Comparison of ENCODE assay signal across 9 cellular contexts in the genomic region with DNA sequence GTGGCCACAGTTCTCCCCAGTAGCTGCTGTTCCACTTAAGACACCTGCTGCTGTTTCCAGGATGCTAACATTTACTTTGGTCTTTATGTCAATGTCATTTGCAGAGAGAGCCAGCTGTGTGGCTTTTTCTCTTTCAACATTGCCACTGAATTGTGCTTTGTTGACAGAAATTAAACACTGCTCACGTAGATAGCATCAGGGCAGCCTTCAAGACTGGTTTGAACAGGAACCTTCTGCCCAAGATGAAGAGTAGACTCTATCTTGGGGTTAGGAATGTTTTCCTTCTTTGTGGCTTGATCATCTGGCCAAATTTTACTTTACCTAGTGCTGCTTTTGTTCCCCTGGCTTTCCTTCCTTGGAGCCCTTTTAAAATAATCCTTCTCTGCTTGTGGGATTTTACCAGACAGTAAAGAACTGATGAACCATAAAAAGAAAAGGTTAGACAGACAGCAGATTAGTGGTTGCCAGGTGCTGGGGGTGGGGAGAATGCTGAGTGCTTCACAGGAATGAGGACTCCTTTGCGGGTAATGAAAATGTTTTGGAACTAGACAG. TPM values are rescaled to one million over a fixed set of nuclear protein-coding genes. Genes with fewer than 3 reads are reported as not detected.
DNase-seq lines count a peak whose midpoint lies in the region; ATAC-seq and TF ChIP-seq lines count a peak whose summit lies in the region.
"Had no signal": no experiment of that assay in that cellular context is flagged by ENCODE, and none has a peak within 500 bp of the region (broad histone marks: within the 10 kb centered on the region; RNA-seq: fewer than 3 reads in every experiment).

No MANE protein-coding gene starts in this region.

- no peak for ATAC-seq in HG03025 (IDR thresholded peaks at IDR 0.05; ENCODE audit: low FRiP score, unreplicated experiment)

- no peaks in the 10 kb centered on the region for H3K9me3 ChIP-seq in mucosa of rectum (ENCODE audit: control insufficient read depth in 2 of 2, low read length in 2 of 2)
- no peaks in the 10 kb centered on the region for H3K9me3 ChIP-seq in adrenal gland (replicated peaks in 1 of 3)

- H3K4me3 Mint-ChIP-seq in T-helper 2 cell treated with Interferon-gamma antibody and Interleukin-4, amounts not matched to agents 5 μg/mL and 100 μg/mL, for 36 hours, result peak overlapping the region; percentile 71
- H3K4me3 Mint-ChIP-seq: dendritic cell treated with granulocyte-macrophage colony-stimulating factor and Interleukin-4, amounts not matched to agents 40 ng/mL and 50 ng/mL, for 4 days had no signal

- no peak for TF ChIP-seq POLR2A in adrenal gland (IDR thresholded peaks at IDR 0.05)

- H3K4me3 ChIP-seq in mucosa of rectum (ENCODE audit: low read length in 2 of 2) (no peak overlapping the region), adrenal gland (no peak overlapping the region), dorsolateral prefrontal cortex (no peak overlapping the region)

- H3K27me3 ChIP-seq in mucosa of rectum (ENCODE audit: control insufficient read depth in 2 of 2, insufficient read depth in 2 of 2, low read length in 2 of 2), result no peaks in the 10 kb centered on the region
- H3K27me3 ChIP-seq in adrenal gland, result no peaks in the 10 kb centered on the region
- H3K27me3 ChIP-seq in dorsolateral prefrontal cortex, result no peaks in the 10 kb centered on the region

- H3K9me3 Mint-ChIP-seq in T-helper 2 cell treated with Interferon-gamma antibody and Interleukin-4, amounts not matched to agents 5 μg/mL and 100 μg/mL, for 36 hours, result no peaks in the 10 kb centered on the region
- H3K9me3 Mint-ChIP-seq: dendritic cell treated with granulocyte-macrophage colony-stimulating factor and Interleukin-4, amounts not matched to agents 40 ng/mL and 50 ng/mL, for 4 days had no signal

- peaks cover 48% of the 10 kb centered on the region for H3K36me3 Mint-ChIP-seq in T-helper 2 cell treated with Interferon-gamma antibody and Interleukin-4, amounts not matched to agents 5 μg/mL and 100 μg/mL, for 36 hours (ENCODE audit: low read depth)

- intact Hi-C loops in adrenal gland (cut with DNase I), result no loop called here
- intact Hi-C loops in dorsolateral prefrontal cortex (cut with DNase I), result no loop called here

- H3K27ac ChIP-seq in mucosa of rectum (ENCODE audit: low read depth in 2 of 2, low read length in 2 of 2) (peak overlapping the region; percentile 60 to 80), adrenal gland (no peak overlapping the region), dorsolateral prefrontal cortex (no peak overlapping the region)

- H3K27me3 Mint-ChIP-seq in T-helper 2 cell treated with Interferon-gamma antibody and Interleukin-4, amounts not matched to agents 5 μg/mL and 100 μg/mL, for 36 hours (ENCODE audit: low read depth), result no peaks in the 10 kb centered on the region
- H3K27me3 Mint-ChIP-seq: dendritic cell treated with granulocyte-macrophage colony-stimulating factor and Interleukin-4, amounts not matched to agents 40 ng/mL and 50 ng/mL, for 4 days had no signal

- peak overlapping the region in 1 of 2 donors; percentile 33 for H3K9ac ChIP-seq in mucosa of rectum (ENCODE audit: low read depth in 1 of 2, low read length in 2 of 2)

- H3K4me1 ChIP-seq in mucosa of rectum (ENCODE audit: control insufficient read depth in 2 of 2, insufficient read depth in 2 of 2, low read length in 2 of 2), result peaks cover 29 to 49% of the 10 kb centered on the region in 2 donors
- peaks cover 16 to 20% of the 10 kb centered on the region in 2 donors for H3K4me1 ChIP-seq in adrenal gland (replicated peaks in 1 of 2)

- TF ChIP-seq CTCF in adrenal gland (IDR thresholded peaks at IDR 0.05) (no peak), dorsolateral prefrontal cortex (IDR thresholded peaks at IDR 0.05 in 54 of 56, conservative IDR thresholded peaks at IDR 0.05 in 2 of 56; ENCODE audit: low read depth in 1 of 56, partially characterized antibody in 56 of 56) (no peak)

- peak overlapping the region; percentile 93 for H3K27ac Mint-ChIP-seq in T-helper 2 cell treated with Interferon-gamma antibody and Interleukin-4, amounts not matched to agents 5 μg/mL and 100 μg/mL, for 36 hours
- H3K27ac Mint-ChIP-seq: dendritic cell treated with granulocyte-macrophage colony-stimulating factor and Interleukin-4, amounts not matched to agents 40 ng/mL and 50 ng/mL, for 4 days had no signal

- WGBS in adrenal gland, 4 donors, result 72 to 89% (median 80%) methylated on average over 2 of the region's 2 CpGs

- no peaks in the 10 kb centered on the region for H3K36me3 ChIP-seq in mucosa of rectum (ENCODE audit: control insufficient read depth in 2 of 2, insufficient read depth in 2 of 2, low read length in 2 of 2)
- no peaks in the 10 kb centered on the region for H3K36me3 ChIP-seq in adrenal gland (replicated peaks in 1 of 2)

- H3K4me1 Mint-ChIP-seq in T-helper 2 cell treated with Interferon-gamma antibody and Interleukin-4, amounts not matched to agents 5 μg/mL and 100 μg/mL, for 36 hours (ENCODE audit: low read depth), result peaks cover 58% of the 10 kb centered on the region

- peak; percentile 91 for DNase-seq in DMS53 (lab: John Stamatoyannopoulos, UW)
- DNase-seq in NCI-H1092 treated with DMSO at 0.1 percent for 48 hours (lab: John Stamatoyannopoulos, UW), result peak; percentile 93
- DNase-seq in T-helper 2 cell treated with Interferon-gamma antibody and Interleukin-4, amounts not matched to agents 5 μg/mL and 100 μg/mL, for 36 hours (ENCODE audit: low spot score), result peak; percentile 27
- DNase-seq in adrenal gland, result no peak
- DNase-seq in dorsolateral prefrontal cortex, result no peak
- no peak for DNase-seq in A172 (ENCODE audit: low spot score)

RNA-seq across cellular contexts. Expression of a gene that starts 22.6 kb away (rescaled TPM):
- total RNA-seq in adrenal gland, result 100 to 1,000 TPM in 7 of 8 donors, 10 to 100 TPM in 1; 70.7 to 393 (median 168) TPM
- polyA plus RNA-seq in adrenal gland, result 100 to 1,000 TPM in 1 of 3 donors, 10 to 100 TPM in 2; 31.2 to 250 (median 42.2) TPM
- 10 to 100 TPM; 20.6 to 79.9 (median 35.3) TPM for total RNA-seq in dorsolateral prefrontal cortex
- 47.4 and 52.1 TPM in 2 replicates for total RNA-seq in A172 (2014; rRNA removed; shearing (Covaris generic))

RNA-seq across cellular contexts. Expression of a gene that starts 50.5 kb away (rescaled TPM):
- 10 to 100 TPM; 16.3 to 31.0 (median 23.1) TPM for total RNA-seq in adrenal gland
- 10 to 100 TPM in 2 of 3 donors, 1 to 10 TPM in 1; 9.0 to 38.0 (median 13.1) TPM for polyA plus RNA-seq in adrenal gland
- 10 to 100 TPM; 10.6 to 35.3 (median 16.8) TPM for total RNA-seq in dorsolateral prefrontal cortex
- 22.3 and 24.3 TPM in 2 replicates for total RNA-seq in A172 (2014; rRNA removed; shearing (Covaris generic))

Comparison
In these comparisons a context has a peak if more than half of its experiments do, and no peak if none do; other contexts are left out.
1. DNase-seq: peak in DMS53 (single experiment), NCI-H1092 treated with DMSO at 0.1 percent for 48 hours (single experiment) and T-helper 2 cell treated with Interferon-gamma antibody and Interleukin-4, amounts not matched to agents 5 μg/mL and 100 μg/mL, for 36 hours (single experiment); none in adrenal gland (0 of 7), dorsolateral prefrontal cortex (0 of 10) and A172 (single experiment).
2. H3K27ac ChIP-seq: peak in mucosa of rectum (2 of 2); none in adrenal gland (0 of 5) and dorsolateral prefrontal cortex (0 of 59).